ENCODE assay signal across 19 cellular contexts in the genomic region with DNA sequence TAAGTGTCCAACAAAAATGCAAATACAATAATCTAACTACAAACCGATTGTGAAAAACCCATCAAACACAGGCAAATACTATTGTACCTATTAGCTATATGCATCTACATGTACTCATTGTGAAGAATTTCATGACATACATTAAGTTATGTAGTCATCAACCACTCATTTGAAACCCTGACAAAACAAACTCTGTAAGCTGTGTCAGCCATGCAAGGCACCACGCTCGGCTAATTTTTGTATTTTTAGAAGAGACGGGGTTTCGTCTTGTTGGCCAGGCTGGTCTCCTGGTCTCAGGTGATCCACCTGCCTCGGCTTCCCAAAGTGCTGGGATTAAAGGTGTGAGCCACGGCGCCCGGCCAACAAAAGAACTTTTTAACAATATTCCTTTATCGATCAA. TPM values are rescaled to one million over a fixed set of nuclear protein-coding genes. Genes with fewer than 3 reads are reported as not detected.
DNase-seq lines count a peak whose midpoint lies in the region; ATAC-seq and TF ChIP-seq lines count a peak whose summit lies in the region.
"Had no signal": no experiment of that assay in that cellular context is flagged by ENCODE, and none has a peak within 500 bp of the region (broad histone marks: within the 10 kb centered on the region; RNA-seq: fewer than 3 reads in every experiment).

No MANE protein-coding gene starts in this region.

- WGBS in mammary epithelial cell (ENCODE audit: low coverage, missing lambda C conversion rate) = 83% methylated on average over 10 of the region's 10 CpGs

- no peak overlapping the region for H3K4me2 ChIP-seq in mammary epithelial cell (ENCODE audit: insufficient read depth, low read depth, low read length)

- H3K27ac Mint-ChIP-seq in naive B cell = peak overlapping the region; percentile 17 to 95 (median 84)
- H3K27ac Mint-ChIP-seq: activated CD8-positive, alpha-beta T cell treated with anti-CD3 and anti-CD28 coated beads, Interleukin-2, amount 10 ng/mL, durations not matched to agents 7 days and 5 days; effector memory CD8-positive, alpha-beta T cell had no signal

- no peaks in the 10 kb centered on the region for H3K9me3 Mint-ChIP-seq in naive B cell
- H3K9me3 Mint-ChIP-seq: effector memory CD8-positive, alpha-beta T cell had no signal

- peaks cover 0 to 10% of the 10 kb centered on the region in 2 donors for H3K36me3 Mint-ChIP-seq in naive B cell

- H3K27me3 Mint-ChIP-seq in naive B cell = no peaks in the 10 kb centered on the region
- H3K27me3 Mint-ChIP-seq: effector memory CD8-positive, alpha-beta T cell had no signal

- TF ChIP-seq CTCF in GM13977 (IDR thresholded peaks at IDR 0.05; ENCODE audit: extremely low read depth, insufficient read depth, missing control alignments) (no peak), mammary epithelial cell (conservative IDR thresholded peaks at IDR 0.05 in 1 of 2, IDR thresholded peaks at IDR 0.05 in 1 of 2; ENCODE audit: extremely low read depth in 1 of 2, insufficient read depth in 1 of 2, low read depth in 1 of 2, low read length in 2 of 2) (no peak)

- H2AFZ ChIP-seq in mammary epithelial cell (ENCODE audit: low read depth, low read length) = no peak overlapping the region

- H3K27ac ChIP-seq in mammary epithelial cell (ENCODE audit: insufficient read depth, low read depth, low read length) = no peak overlapping the region
- no peak overlapping the region for H3K27ac ChIP-seq in effector memory CD4-positive, alpha-beta T cell (ENCODE audit: insufficient read depth, low read length, poor library complexity, severe bottlenecking)
- H3K27ac ChIP-seq: upper lobe of left lung, WERI-Rb-1 had no signal

- peak; percentile 79 for DNase-seq in GM13977 (ENCODE audit: low spot score)
- DNase-seq in naive B cell = peak; percentile 29
- no peak for DNase-seq in NCI-H146 (lab: John Stamatoyannopoulos, UW)
- DNase-seq in Right ventricle myocardium superior = no peak
- DNase-seq in mammary epithelial cell = no peak
- no peak for DNase-seq in effector memory CD4-positive, alpha-beta T cell
- DNase-seq: activated CD8-positive, alpha-beta T cell treated with anti-CD3 and anti-CD28 coated beads, Interleukin-2, amount 10 ng/mL, durations not matched to agents 7 days and 5 days; BE2C; central memory CD4-positive, alpha-beta T cell; effector memory CD8-positive, alpha-beta T cell; hypothalamus; NCI-H748 treated with DMSO at 0.1 percent for 48 hours; stimulated activated naive CD4-positive, alpha-beta T cell; SW 1271; upper lobe of left lung; WERI-Rb-1 had no signal

- peaks cover 63% of the 10 kb centered on the region for H3K79me2 ChIP-seq in mammary epithelial cell (ENCODE audit: insufficient read depth, low read length)

- dilution Hi-C loops in mammary epithelial cell (cut with HindIII; ENCODE audit: low sequenced_read_pairs) = loop anchor here (10.0 kb wide), 1 partner anchor 136 kb away; no protein-coding TSS in a partner anchor

- CTCF ChIA-PET in mammary epithelial cell (lab: Charles Lee; ENCODE audit: low non-redundant PET) = no interaction called here

- H3K9me3 ChIP-seq in mammary epithelial cell (replicated peaks; ENCODE audit: insufficient read depth, low read length) = no peaks in the 10 kb centered on the region
- H3K9me3 ChIP-seq in effector memory CD4-positive, alpha-beta T cell (ENCODE audit: control insufficient read depth, low read length) = no peaks in the 10 kb centered on the region
- H3K9me3 ChIP-seq: BE2C, upper lobe of left lung had no signal

- no TSS peak for BruUV-seq in mammary epithelial cell (replicated peaks; lab: Mats Ljungman, UMichigan)

- H3K4me1 Mint-ChIP-seq in naive B cell = peaks cover 29 to 58% (median 38%) of the 10 kb centered on the region in 3 donors

- no peak overlapping the region for H3K9ac ChIP-seq in mammary epithelial cell (ENCODE audit: insufficient read depth, low read length)

- in situ Hi-C loops in GM13977 (cut with MboI; ENCODE audit: low pct_unique_long_range_greater_than_20kb, low sequenced_read_pairs, unreplicated experiment) = no loop called here
- in situ Hi-C loops in mammary epithelial cell (cut with MboI; ENCODE audit: low sequenced_read_pairs in 2 of 2) = no loop called here

- no peaks in the 10 kb centered on the region for H3K36me3 ChIP-seq in mammary epithelial cell (ENCODE audit: insufficient read depth, low read length)
- H3K36me3 ChIP-seq in effector memory CD4-positive, alpha-beta T cell (ENCODE audit: control insufficient read depth, insufficient read depth, low read length) = no peaks in the 10 kb centered on the region
- H3K36me3 ChIP-seq: BE2C, upper lobe of left lung had no signal

- peaks cover 11% of the 10 kb centered on the region for H3K4me1 ChIP-seq in mammary epithelial cell (ENCODE audit: insufficient read depth, low read length)
- H3K4me1 ChIP-seq in effector memory CD4-positive, alpha-beta T cell (ENCODE audit: control insufficient read depth, insufficient read depth, low read length, poor library complexity, severe bottlenecking) = peaks cover 5% of the 10 kb centered on the region

- no peak overlapping the region for H3K4me3 ChIP-seq in mammary epithelial cell (replicated peaks in 1 of 3; ENCODE audit: insufficient read depth in 1 of 3, low read depth in 2 of 3, low read length in 3 of 3)
- H3K4me3 ChIP-seq in effector memory CD4-positive, alpha-beta T cell (ENCODE audit: insufficient read depth, low read depth, low read length, poor library complexity, severe bottlenecking) = no peak overlapping the region
- H3K4me3 ChIP-seq: upper lobe of left lung had no signal

- H3K4me3 Mint-ChIP-seq in naive B cell = peak overlapping the region in 7 of 8 donors; percentile 9 to 69 (median 44)
- H3K4me3 Mint-ChIP-seq: activated CD8-positive, alpha-beta T cell treated with anti-CD3 and anti-CD28 coated beads, Interleukin-2, amount 10 ng/mL, durations not matched to agents 7 days and 5 days; effector memory CD8-positive, alpha-beta T cell; neural crest cell had no signal

- H4K20me1 ChIP-seq in mammary epithelial cell (ENCODE audit: insufficient read depth, low read length) = no peaks in the 10 kb centered on the region

- intact Hi-C loops in Right ventricle myocardium superior (cut with DNase I) (no loop called here), mammary epithelial cell (cut with micrococcal nuclease) (no loop called here)

- H3K27me3 ChIP-seq in mammary epithelial cell (ENCODE audit: insufficient read depth, low read length) = no peaks in the 10 kb centered on the region
- no peaks in the 10 kb centered on the region for H3K27me3 ChIP-seq in effector memory CD4-positive, alpha-beta T cell (replicated peaks; ENCODE audit: control insufficient read depth, insufficient read depth, low read length, poor library complexity, severe bottlenecking)
- H3K27me3 ChIP-seq: BE2C, upper lobe of left lung had no signal

- ATAC-seq in GM21390 (IDR thresholded peaks at IDR 0.05; ENCODE audit: unreplicated experiment) (peak; percentile 20), HG03571 (IDR thresholded peaks at IDR 0.05; ENCODE audit: unreplicated experiment) (peak; percentile 22), naive B cell (ENCODE audit: low read depth in 2 of 2) (no peak), Right ventricle myocardium superior (ENCODE audit: poor library complexity) (no peak)
- ATAC-seq: activated CD8-positive, alpha-beta T cell treated with anti-CD3 and anti-CD28 coated beads, Interleukin-2, amount 10 ng/mL, durations not matched to agents 7 days and 5 days; effector memory CD8-positive, alpha-beta T cell had no signal

RNA-seq across cellular contexts. Expression of a gene that starts 4.1 kb away (rescaled TPM):
- 1 to 10 TPM in 5 of 6 donors, under 1 TPM in 1; 0.51 to 5.4 (median 3.9) TPM for polyA plus RNA-seq in naive B cell (ENCODE audit: low read depth in 6 of 6)
- total RNA-seq in Right ventricle myocardium superior = 10.4 TPM
- 1 to 10 TPM; 8.7 to 8.8 TPM for total RNA-seq in mammary epithelial cell
- polyA plus RNA-seq in mammary epithelial cell = 5.3 TPM
- 12.6 TPM for polyA minus RNA-seq in mammary epithelial cell

Comparison
In these comparisons a context has a peak if more than half of its experiments do, and no peak if none do; other contexts are left out.
1. DNase-seq: peak in GM13977 (single experiment) and naive B cell (single experiment); none in NCI-H146 (single experiment), Right ventricle myocardium superior (single experiment), mammary epithelial cell (single experiment) and effector memory CD4-positive, alpha-beta T cell (0 of 3).
2. ATAC-seq: peak in GM21390 (single experiment) and HG03571 (single experiment); none in naive B cell (0 of 2) and Right ventricle myocardium superior (single experiment).